ENCODE assay signal across 8 cellular contexts in the genomic region with DNA sequence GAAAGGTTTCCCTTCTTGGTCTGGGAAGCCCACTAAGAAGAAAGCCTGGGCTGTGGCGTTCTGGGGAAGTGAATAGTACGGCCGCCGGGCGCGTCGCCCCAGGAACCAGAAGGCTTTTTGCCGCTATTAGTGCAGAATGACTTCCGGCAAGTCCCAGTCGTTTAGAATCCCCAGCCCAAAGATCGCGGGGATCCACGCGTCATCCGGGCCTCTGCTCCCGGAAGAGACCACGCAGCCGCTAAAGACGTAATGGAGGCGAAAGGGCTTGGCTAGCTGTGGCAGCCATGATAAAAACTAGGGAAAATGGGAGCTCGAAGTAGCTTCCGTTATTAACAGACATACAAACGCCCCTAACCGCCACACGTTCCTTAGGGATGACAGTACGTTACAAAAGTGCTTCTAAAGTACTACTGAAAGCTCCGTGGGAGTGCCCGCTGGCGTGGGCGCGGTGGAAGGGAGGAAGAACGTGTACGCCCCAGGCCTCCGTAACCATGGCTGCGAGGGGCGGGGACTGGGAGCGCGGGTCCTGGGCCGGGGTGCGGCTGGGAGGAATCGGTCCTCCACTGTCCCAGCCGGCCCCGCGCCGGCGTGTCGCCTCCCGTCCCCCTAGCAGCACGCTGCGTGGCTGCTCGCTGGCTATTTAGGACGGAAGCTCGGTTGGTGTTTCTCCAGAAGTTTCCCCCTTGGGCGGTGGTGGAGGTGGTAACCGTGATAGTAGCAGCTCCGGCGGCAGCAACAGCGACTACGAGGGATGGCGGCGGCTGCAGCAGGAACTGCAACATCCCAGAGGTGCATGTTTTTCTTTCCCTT. TPM values are rescaled to one million over a fixed set of nuclear protein-coding genes. Genes with fewer than 3 reads are reported as not detected.
DNase-seq lines count a peak whose midpoint lies in the region; ATAC-seq and TF ChIP-seq lines count a peak whose summit lies in the region.

A gene (plus strand): TSS at position 667 of the 810 bp plus-strand sequence. CDS start 85 bp downstream, at position 752.

- H3K27me3 Mint-ChIP-seq in glutamatergic neuron (ENCODE audit: unreplicated experiment): peaks cover 3% of the 10 kb centered on the region

- H2AFZ ChIP-seq in osteoblast (ENCODE audit: low read length): peak within 1 kb of the TSS; percentile 94

- H3K4me3 Mint-ChIP-seq in glutamatergic neuron (ENCODE audit: unreplicated experiment): no peak within 1 kb of the TSS

- no peaks in the 10 kb centered on the region for H3K9me3 ChIP-seq in osteoblast (ENCODE audit: low read depth, low read length)
- H3K9me3 ChIP-seq in thymus (ENCODE audit: control insufficient read depth): no peaks in the 10 kb centered on the region

- H3K4me1 ChIP-seq in osteoblast (ENCODE audit: insufficient read depth, low read length): peaks cover 16% of the 10 kb centered on the region
- H3K4me1 ChIP-seq in thymus (ENCODE audit: control insufficient read depth, insufficient read depth, low read length): peaks cover 6% of the 10 kb centered on the region

- H3K36me3 Mint-ChIP-seq in activated naive CD4-positive, alpha-beta T cell treated with anti-CD3 and anti-CD28 coated beads, Interleukin-2, amount 50 U/mL, for 72 hours: peaks cover 9 to 27% of the 10 kb centered on the region in 2 donors
- H3K36me3 Mint-ChIP-seq in glutamatergic neuron (ENCODE audit: unreplicated experiment): no peaks in the 10 kb centered on the region

- no peak within 1 kb of the TSS for H3K27ac Mint-ChIP-seq in activated naive CD4-positive, alpha-beta T cell treated with anti-CD3 and anti-CD28 coated beads, Interleukin-2, amount 50 U/mL, for 72 hours
- H3K27ac Mint-ChIP-seq in glutamatergic neuron (ENCODE audit: unreplicated experiment): no peak within 1 kb of the TSS

- peaks cover 14% of the 10 kb centered on the region for H4K20me1 ChIP-seq in osteoblast (ENCODE audit: insufficient read depth, low read length)

- H3K4me1 Mint-ChIP-seq in glutamatergic neuron (ENCODE audit: low read depth, unreplicated experiment): peaks cover 3% of the 10 kb centered on the region

- peak within 1 kb of the TSS; percentile 86 for H3K4me3 ChIP-seq in GM12864 (ENCODE audit: low read depth, low read length)
- peak within 1 kb of the TSS; percentile 84 for H3K4me3 ChIP-seq in osteoblast (ENCODE audit: insufficient read depth, low read length)
- peak within 1 kb of the TSS; percentile 76 for H3K4me3 ChIP-seq in thymus (ENCODE audit: low read length)

- peak; percentile 93 for ATAC-seq in HG02623 (IDR thresholded peaks at IDR 0.05; ENCODE audit: unreplicated experiment)
- peak; percentile 93 to 97 for ATAC-seq in activated naive CD4-positive, alpha-beta T cell treated with anti-CD3 and anti-CD28 coated beads, Interleukin-2, amount 50 U/mL, for 72 hours

- H3K9me3 Mint-ChIP-seq in activated naive CD4-positive, alpha-beta T cell treated with anti-CD3 and anti-CD28 coated beads, Interleukin-2, amount 50 U/mL, for 72 hours: no peaks in the 10 kb centered on the region
- no peaks in the 10 kb centered on the region for H3K9me3 Mint-ChIP-seq in glutamatergic neuron (ENCODE audit: unreplicated experiment)

- peak within 1 kb of the TSS; percentile 86 for H3K4me2 ChIP-seq in osteoblast (ENCODE audit: insufficient read depth, low read length)

- DNase-seq in GM12864 (ENCODE audit: low read depth) (peak; percentile 93), NCI-H1092 treated with DMSO at 0.1 percent for 48 hours (lab: John Stamatoyannopoulos, UW) (peak; percentile 97), SKM-1 (lab: John Stamatoyannopoulos, UW; ENCODE audit: unreplicated experiment) (peak; percentile 93), glutamatergic neuron (peak; percentile 98), osteoblast (ENCODE audit: insufficient read length, low spot score, missing footprints) (peak; percentile 96)
- DNase-seq in activated naive CD4-positive, alpha-beta T cell treated with anti-CD3 and anti-CD28 coated beads, Interleukin-2, amount 50 U/mL, for 72 hours (ENCODE audit: low spot score in 2 of 2): peak; percentile 86 to 93

- H3K27me3 ChIP-seq in osteoblast (ENCODE audit: insufficient read depth, low read length): no peaks in the 10 kb centered on the region
- no peaks in the 10 kb centered on the region for H3K27me3 ChIP-seq in thymus (ENCODE audit: control insufficient read depth, insufficient read depth)

- TF ChIP-seq CTCF in GM12864 (IDR thresholded peaks at IDR 0.05; ENCODE audit: low read depth, low read length, missing control alignments): peak; percentile 85
- TF ChIP-seq CTCF in glutamatergic neuron (IDR thresholded peaks at IDR 0.05; ENCODE audit: partially characterized antibody, unreplicated experiment): no peak
- TF ChIP-seq CTCF in osteoblast (IDR thresholded peaks at IDR 0.05; ENCODE audit: extremely low read depth, low read depth, low read length): peak; percentile 68

- peaks cover 71% of the 10 kb centered on the region for H3K79me2 ChIP-seq in osteoblast (ENCODE audit: insufficient read depth, low read length)

- under 1% methylated on average over 61 of the region's 61 CpGs for WGBS in thymus

- H3K36me3 ChIP-seq in osteoblast (ENCODE audit: insufficient read depth, low read length): peaks cover 3% of the 10 kb centered on the region
- H3K36me3 ChIP-seq in thymus (ENCODE audit: control insufficient read depth, insufficient read depth): no peaks in the 10 kb centered on the region

- H3K27ac ChIP-seq in osteoblast (ENCODE audit: low read depth, low read length): peak within 1 kb of the TSS; percentile 99
- peak within 1 kb of the TSS; percentile 98 for H3K27ac ChIP-seq in thymus (ENCODE audit: low read depth)

RNA-seq across cellular contexts. Expression of the gene that starts here (rescaled TPM):
- 10 to 100 TPM; 45.8 to 55.6 TPM for total RNA-seq in activated naive CD4-positive, alpha-beta T cell treated with anti-CD3 and anti-CD28 coated beads, Interleukin-2, amount 50 U/mL, for 72 hours
- 57.9 TPM for total RNA-seq in glutamatergic neuron (ENCODE audit: unreplicated experiment)
- total RNA-seq in osteoblast: 30.4 and 30.9 TPM in 2 replicates
- 47.8 TPM for polyA plus RNA-seq in thymus

Comparison
In these comparisons a context has a peak if more than half of its experiments do, and no peak if none do; other contexts are left out.
1. Peak in every context shown above with its lines: DNase-seq, ATAC-seq, H3K4me3 ChIP-seq and H3K27ac ChIP-seq.